Comparison of ENCODE assay signal across 9 cellular contexts in the genomic region with DNA sequence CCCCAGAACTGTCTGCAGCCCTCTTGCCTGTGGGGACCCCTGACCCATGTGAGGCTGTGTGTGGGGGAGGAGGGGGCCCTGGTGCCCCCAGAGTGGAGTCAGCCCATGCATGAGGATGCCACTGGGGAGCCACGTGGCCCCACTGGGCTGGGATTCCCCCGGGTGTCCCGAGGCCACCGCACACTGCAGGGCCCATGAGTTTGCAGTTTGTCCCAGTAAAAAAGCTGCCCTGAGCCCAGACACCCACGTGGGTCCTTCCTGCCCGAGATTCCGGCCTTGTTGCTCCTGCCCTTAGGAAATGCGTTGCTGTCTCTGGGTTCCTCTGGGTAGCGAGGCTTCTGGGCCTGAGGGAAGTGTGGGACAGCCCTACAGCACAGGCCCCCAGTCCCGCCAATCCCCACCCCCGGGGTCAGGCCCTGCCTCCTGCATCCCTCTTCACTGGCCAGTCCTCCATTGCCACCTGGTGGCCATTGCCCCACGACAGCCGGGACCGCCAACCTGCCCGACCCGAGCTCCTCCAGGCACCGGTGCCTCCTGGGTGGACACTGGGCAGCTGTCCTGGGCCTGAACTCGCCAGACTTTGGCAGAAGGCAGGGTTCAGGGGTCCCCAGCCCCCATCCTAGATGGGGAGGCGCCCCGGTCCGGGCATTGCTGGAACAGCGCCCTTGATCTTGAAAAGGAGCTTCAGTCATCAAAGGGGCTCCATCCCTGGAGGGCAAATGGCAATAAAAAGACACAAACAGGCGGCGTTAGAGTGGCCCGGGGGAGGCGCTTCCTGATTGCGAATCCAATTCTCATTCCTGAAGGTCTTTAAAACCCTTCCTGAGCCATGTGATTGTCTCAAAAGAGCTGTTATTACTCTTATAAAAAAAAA. TPM values are rescaled to one million over a fixed set of nuclear protein-coding genes. Genes with fewer than 3 reads are reported as not detected.
DNase-seq lines count a peak whose midpoint lies in the region; ATAC-seq, FAIRE-seq and TF ChIP-seq lines count a peak whose summit lies in the region.
"Had no signal": no experiment of that assay in that cellular context is flagged by ENCODE, and none has a peak within 500 bp of the region (broad histone marks: within the 10 kb centered on the region; RNA-seq: fewer than 3 reads in every experiment).

No MANE protein-coding gene starts in this region.

- no peak overlapping the region for H3K4me3 ChIP-seq in adrenal gland
- H3K4me3 ChIP-seq in left ventricle myocardium inferior = no peak overlapping the region
- H3K4me3 ChIP-seq in retinal pigment epithelial cell (ENCODE audit: low read length) = no peak overlapping the region

- TF ChIP-seq CTCF in D721Med (IDR thresholded peaks at IDR 0.05; ENCODE audit: insufficient read depth, missing control alignments) (peak; percentile 67), adrenal gland (IDR thresholded peaks at IDR 0.05) (peak; percentile 60 to 93 (median 88)), left ventricle myocardium inferior (IDR thresholded peaks at IDR 0.05; ENCODE audit: borderline replicate concordance) (peak; percentile 88), retinal pigment epithelial cell (conservative IDR thresholded peaks at IDR 0.05; ENCODE audit: low read depth, low read length) (peak; percentile 86)

- no peaks in the 10 kb centered on the region for H3K9me3 ChIP-seq in adrenal gland (replicated peaks in 1 of 3)
- H3K9me3 ChIP-seq in left ventricle myocardium inferior (replicated peaks) = no peaks in the 10 kb centered on the region

- H3K4me1 ChIP-seq in adrenal gland (replicated peaks in 1 of 2) (no peaks in the 10 kb centered on the region), left ventricle myocardium inferior (peaks cover 26% of the 10 kb centered on the region)

- DNase-seq in D721Med (ENCODE audit: insufficient read length, low spot score) = peak; percentile 99
- DNase-seq in LHCN-M2 (ENCODE audit: low read depth) = peak; percentile 23
- peak; percentile 70 for DNase-seq in SW480 (ENCODE audit: low spot score)
- DNase-seq in adrenal gland = peak; percentile 64 to 90 (median 77)
- peak; percentile 67 for DNase-seq in left ventricle myocardium inferior
- DNase-seq in retinal pigment epithelial cell (ENCODE audit: low read depth) = no peak
- no peak for DNase-seq in GOT3 (lab: John Stamatoyannopoulos, UW)

- FAIRE-seq in D721Med (lab: Jason Lieb, UNC) = no peak

- intact Hi-C loops in adrenal gland (cut with DNase I) = loop anchor here in 1 of 2 donors (2.0 kb wide), 1 partner anchor 427 kb away; no protein-coding TSS in a partner anchor
- intact Hi-C loops in left ventricle myocardium inferior (cut with micrococcal nuclease) = no loop called here

- H3K36me3 ChIP-seq in adrenal gland (replicated peaks in 1 of 2) (no peaks in the 10 kb centered on the region), left ventricle myocardium inferior (no peaks in the 10 kb centered on the region)

- WGBS in adrenal gland, 4 donors = 3 to 12% (median 4%) methylated on average over 6 to 27 of the region's 27 CpGs

- ATAC-seq in GM21367 (IDR thresholded peaks at IDR 0.05; ENCODE audit: unreplicated experiment) = no peak

- no peak for TF ChIP-seq POLR2A in adrenal gland (IDR thresholded peaks at IDR 0.05)

- H3K27ac ChIP-seq in adrenal gland = no peak overlapping the region
- no peak overlapping the region for H3K27ac ChIP-seq in left ventricle myocardium inferior (replicated peaks)

- H3K27me3 ChIP-seq in adrenal gland (peaks cover 10% of the 10 kb centered on the region), left ventricle myocardium inferior (ENCODE audit: low read depth) (peaks cover 59% of the 10 kb centered on the region)

RNA-seq across cellular contexts. Expression of a gene that starts 15.6 kb away (rescaled TPM):
- total RNA-seq in LHCN-M2 (2014; rRNA removed) (not detected in 2 replicates), adrenal gland (10 to 100 TPM in 2 of 8 donors, 1 to 10 TPM in 5, under 1 TPM in 1; 0.34 to 17.8 (median 5.6) TPM), left ventricle myocardium inferior (44.1 TPM)
- polyA plus RNA-seq in LHCN-M2 (2012) = not detected
- 10 to 100 TPM in 1 of 3 donors, 1 to 10 TPM in 1, under 1 TPM in 1; 0.26 to 16.8 (median 7.1) TPM for polyA plus RNA-seq in adrenal gland
- total RNA-seq: T-helper 2 cell treated with Interferon-gamma antibody and Interleukin-4, amounts not matched to agents 100 ng/mL and 5 ng/mL, for 36 hours had no signal

RNA-seq across cellular contexts. Expression of a gene that starts 40.6 kb away (rescaled TPM):
- total RNA-seq in LHCN-M2 (2014; rRNA removed) = not detected in 2 replicates
- polyA plus RNA-seq in LHCN-M2 (2012) = 0.06 TPM
- 10 to 100 TPM in 6 of 8 donors, 1 to 10 TPM in 2; 4.3 to 46.5 (median 13.2) TPM for total RNA-seq in adrenal gland
- 10 to 100 TPM in 2 of 3 donors, 1 to 10 TPM in 1; 4.5 to 76.7 (median 17.9) TPM for polyA plus RNA-seq in adrenal gland
- 0.49 TPM for total RNA-seq in left ventricle myocardium inferior

Comparison
In these comparisons a context has a peak if more than half of its experiments do, and no peak if none do; other contexts are left out.
1. DNase-seq: peak in D721Med (single experiment), LHCN-M2 (single experiment), SW480 (single experiment), adrenal gland (7 of 7) and left ventricle myocardium inferior (single experiment); none in retinal pigment epithelial cell (single experiment) and GOT3 (single experiment).
2. Peak in every context shown above with its lines, with median percentiles within 50 percentile points of each other: CTCF ChIP-seq.